In genomic region chr9:35322075-35322885, GRCh38 we compare ENCODE assay signal across 23 cellular contexts.
DNase-seq lines count a peak whose midpoint lies in the region; ATAC-seq, FAIRE-seq and TF ChIP-seq lines count a peak whose summit lies in the region.
"Had no signal": no experiment of that assay in that cellular context is flagged by ENCODE, and none has a peak within 500 bp of the region (broad histone marks: within the 10 kb centered on the region; RNA-seq: fewer than 3 reads in every experiment).

No MANE protein-coding gene starts in this region.

- H3K27me3 ChIP-seq in tibial nerve: no peaks in the 10 kb centered on the region
- H3K27me3 ChIP-seq: ovary, right atrium auricular region, spleen had no signal

- H3K27ac ChIP-seq in tibial nerve: no peak overlapping the region
- H3K27ac ChIP-seq: ovary, right atrium auricular region, spleen had no signal

- ATAC-seq in GM18867 (IDR thresholded peaks at IDR 0.05; ENCODE audit: unreplicated experiment): peak; percentile 58
- ATAC-seq: activated CD4-positive, CD25-positive, alpha-beta regulatory T cell treated with anti-CD3 and anti-CD28 coated beads, Interleukin-2, amount 50 U/mL, for 24 hours; left cardiac atrium; mucosa of descending colon; natural killer cell treated with Interleukin-12 subunit alpha and Interleukin-12 subunit beta and Interleukin-15 and Interleukin-18, amount 100 ng/mL, for 72 hours; Panc1 had no signal

- H3K4me3 Mint-ChIP-seq in nephron: no peak overlapping the region
- H3K4me3 Mint-ChIP-seq: natural killer cell treated with Interleukin-12 subunit alpha and Interleukin-12 subunit beta and Interleukin-15 and Interleukin-18, amount 100 ng/mL, for 72 hours; type B pancreatic cell had no signal

- H3K4me1 Mint-ChIP-seq in nephron: no peaks in the 10 kb centered on the region

- TF ChIP-seq EP300 in tibial nerve (IDR thresholded peaks at IDR 0.05): no peak

- H3K36me3 Mint-ChIP-seq in nephron (ENCODE audit: low read depth): peaks cover 8% of the 10 kb centered on the region
- H3K36me3 Mint-ChIP-seq: natural killer cell treated with Interleukin-12 subunit alpha and Interleukin-12 subunit beta and Interleukin-15 and Interleukin-18, amount 100 ng/mL, for 72 hours had no signal

- H3K9me3 ChIP-seq in tibial nerve: no peaks in the 10 kb centered on the region
- H3K9me3 ChIP-seq: mucosa of descending colon, ovary, right atrium auricular region had no signal

- H3K9me3 Mint-ChIP-seq in nephron: no peaks in the 10 kb centered on the region
- H3K9me3 Mint-ChIP-seq: natural killer cell treated with Interleukin-12 subunit alpha and Interleukin-12 subunit beta and Interleukin-15 and Interleukin-18, amount 100 ng/mL, for 72 hours; type B pancreatic cell had no signal

- peak overlapping the region in 2 of 3 experiments; percentile 7 to 12 for H3K27ac Mint-ChIP-seq in nephron
- H3K27ac Mint-ChIP-seq: natural killer cell treated with Interleukin-12 subunit alpha and Interleukin-12 subunit beta and Interleukin-15 and Interleukin-18, amount 100 ng/mL, for 72 hours; type B pancreatic cell had no signal

- FAIRE-seq in RCC 7860 (lab: Jason Lieb, UNC): no peak
- FAIRE-seq: frontal cortex had no signal

- 78 to 81% methylated on average over 8 of the region's 8 CpGs for WGBS in tibial nerve, 2 donors

- no peak for TF ChIP-seq POLR2A in tibial nerve (IDR thresholded peaks at IDR 0.05)

- no peak overlapping the region for H3K4me3 ChIP-seq in tibial nerve
- H3K4me3 ChIP-seq: HAP-1, mucosa of descending colon, ovary, right atrium auricular region, spleen had no signal

- DNase-seq in D341Med (ENCODE audit: low spot score): peak; percentile 50
- peak; percentile 24 for DNase-seq in NOMO-1 treated with dmso at 0.1 percent for 144 hours (lab: John Stamatoyannopoulos, UW; ENCODE audit: unreplicated experiment)
- no peak for DNase-seq in tibial nerve (ENCODE audit: low spot score in 2 of 2)
- DNase-seq in RCC 7860 (ENCODE audit: low spot score): no peak
- DNase-seq in HPDE6-E6E7 (ENCODE audit: extremely low spot score): no peak
- DNase-seq: activated T-cell treated with anti-CD3 and anti-CD28 coated beads, Interleukin-2, amount 50 U/mL, for 1 hour; central memory CD4-positive, alpha-beta T cell; left cardiac atrium; mucosa of descending colon; NCI-H1436; NCI-H446; ovary; SIG-M5; spleen had no signal

- TF ChIP-seq CTCF in nephron (IDR thresholded peaks at IDR 0.05; ENCODE audit: unreplicated experiment in 3 of 3) (no peak), tibial nerve (IDR thresholded peaks at IDR 0.05) (no peak)

- H3K36me3 ChIP-seq in tibial nerve: peaks cover 0 to 29% (median 0%) of the 10 kb centered on the region in 3 donors
- H3K36me3 ChIP-seq: HAP-1, ovary, right atrium auricular region, spleen had no signal

- no peaks in the 10 kb centered on the region for H3K27me3 Mint-ChIP-seq in nephron (ENCODE audit: low read depth)
- H3K27me3 Mint-ChIP-seq: type B pancreatic cell had no signal

- H3K4me1 ChIP-seq in tibial nerve: no peaks in the 10 kb centered on the region
- H3K4me1 ChIP-seq: HAP-1, right atrium auricular region, spleen had no signal

Comparison
In these comparisons a context has a peak if more than half of its experiments do, and no peak if none do; other contexts are left out.
1. DNase-seq: peak in D341Med (single experiment) and NOMO-1 treated with dmso at 0.1 percent for 144 hours (single experiment); none in tibial nerve (0 of 2), RCC 7860 (single experiment) and HPDE6-E6E7 (single experiment).